Comparison of ENCODE assay signal across 1 cellular context in genomic region chr14:94581127-94581999, GRCh38.
TF ChIP-seq lines count a peak whose summit lies in the region.

A gene with protein sequence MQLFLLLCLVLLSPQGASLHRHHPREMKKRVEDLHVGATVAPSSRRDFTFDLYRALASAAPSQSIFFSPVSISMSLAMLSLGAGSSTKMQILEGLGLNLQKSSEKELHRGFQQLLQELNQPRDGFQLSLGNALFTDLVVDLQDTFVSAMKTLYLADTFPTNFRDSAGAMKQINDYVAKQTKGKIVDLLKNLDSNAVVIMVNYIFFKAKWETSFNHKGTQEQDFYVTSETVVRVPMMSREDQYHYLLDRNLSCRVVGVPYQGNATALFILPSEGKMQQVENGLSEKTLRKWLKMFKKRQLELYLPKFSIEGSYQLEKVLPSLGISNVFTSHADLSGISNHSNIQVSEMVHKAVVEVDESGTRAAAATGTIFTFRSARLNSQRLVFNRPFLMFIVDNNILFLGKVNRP (plus strand): TSS chr14:94581426. CDS start chr14:94587363, 5,937 bp downstream.

TF ChIP-seq in HepG2, 621 proteins besides CTCF, POLR2A, EP300 and RAD21 (continued from another document and continues in another):
- TF ChIP-seq ARNT (IDR thresholded peaks at IDR 0.05) (no peak), DNMT3B (CRISPR knock-in tag; conservative IDR thresholded peaks at IDR 0.05) (no peak), ZNF274 (CRISPR knock-in tag; IDR thresholded peaks at IDR 0.05) (peak; percentile 90; the same call in 1 of the 2 replicates), EED (CRISPR knock-in tag; IDR thresholded peaks at IDR 0.05) (no peak), RBAK (CRISPR knock-in tag; IDR thresholded peaks at IDR 0.05) (no peak), AHDC1 (CRISPR knock-in tag; IDR thresholded peaks at IDR 0.05; ENCODE audit: borderline replicate concordance) (no peak), ZNF570 (CRISPR knock-in tag; IDR thresholded peaks at IDR 0.05; ENCODE audit: borderline replicate concordance) (no peak), ZNF138 (CRISPR knock-in tag; IDR thresholded peaks at IDR 0.05; ENCODE audit: low read depth) (0 out of 2 replicates have a peak, but pooled peaks have one; percentile 80), SAFB2 (CRISPR knock-in tag; IDR thresholded peaks at IDR 0.05; ENCODE audit: borderline replicate concordance, low read depth) (no peak), KMT2B (CRISPR knock-in tag; IDR thresholded peaks at IDR 0.05) (0 out of 2 replicates have a peak, but pooled peaks have one; percentile 42), ZFP36 (IDR thresholded peaks at IDR 0.05; ENCODE audit: borderline replicate concordance, low read depth, low read length, partially characterized antibody) (no peak), ZSCAN29 (CRISPR knock-in tag; conservative IDR thresholded peaks at IDR 0.05) (no peak), FOXA3 (CRISPR knock-in tag; IDR thresholded peaks at IDR 0.05) (peak; percentile 32; the same call in 1 of the 2 replicates), ZBTB49 (CRISPR knock-in tag; IDR thresholded peaks at IDR 0.05; ENCODE audit: borderline replicate concordance) (0 out of 2 replicates have a peak, but pooled peaks have one; percentile 32), KLF6 (CRISPR knock-in tag; IDR thresholded peaks at IDR 0.05) (peak; percentile 65), JDP2 (CRISPR knock-in tag; IDR thresholded peaks at IDR 0.05; ENCODE audit: borderline replicate concordance) (no peak), ZNF549 (CRISPR knock-in tag; IDR thresholded peaks at IDR 0.05) (no peak), ATM (IDR thresholded peaks at IDR 0.05; ENCODE audit: borderline replicate concordance) (no peak), TIGD3 (CRISPR knock-in tag; IDR thresholded peaks at IDR 0.05; ENCODE audit: borderline replicate concordance) (peak; percentile 56; the same call in 1 of the 2 replicates), E2F2 (CRISPR knock-in tag; IDR thresholded peaks at IDR 0.05; ENCODE audit: borderline replicate concordance) (no peak), XRCC5 (optimal IDR thresholded peaks at IDR 0.05; ENCODE audit: low read length) (peak; percentile 55), ZBTB4 (CRISPR knock-in tag; IDR thresholded peaks at IDR 0.05; ENCODE audit: borderline replicate concordance) (no peak), FOXP1 (IDR thresholded peaks at IDR 0.05) (no peak), FOXP1 (CRISPR knock-in tag; IDR thresholded peaks at IDR 0.05) (no peak), ISL2 (CRISPR knock-in tag; IDR thresholded peaks at IDR 0.05) (peak; percentile 9; the same call in 1 of the 2 replicates), NFRKB (IDR thresholded peaks at IDR 0.05) (no peak), ZNF724P (CRISPR knock-in tag; IDR thresholded peaks at IDR 0.05; ENCODE audit: borderline replicate concordance) (no peak), ZMAT3 (CRISPR knock-in tag; conservative IDR thresholded peaks at IDR 0.05) (peak; percentile 41; the same call in 1 of the 2 replicates), BRF2 (CRISPR knock-in tag; IDR thresholded peaks at IDR 0.05) (0 out of 2 replicates have a peak, but pooled peaks have one; percentile 40), ZNF598 (CRISPR knock-in tag; IDR thresholded peaks at IDR 0.05; ENCODE audit: borderline replicate concordance) (no peak), ZSCAN30 (CRISPR knock-in tag; IDR thresholded peaks at IDR 0.05) (no peak), ATF2 (CRISPR knock-in tag; IDR thresholded peaks at IDR 0.05) (no peak), SCMH1 (CRISPR knock-in tag; IDR thresholded peaks at IDR 0.05; ENCODE audit: borderline replicate concordance) (no peak), CERS6 (CRISPR knock-in tag; IDR thresholded peaks at IDR 0.05) (no peak), ZNF788 (CRISPR knock-in tag; IDR thresholded peaks at IDR 0.05; ENCODE audit: borderline replicate concordance) (peak; percentile 77; the same call in 1 of the 2 replicates)
- TF ChIP-seq, protein P1, sequence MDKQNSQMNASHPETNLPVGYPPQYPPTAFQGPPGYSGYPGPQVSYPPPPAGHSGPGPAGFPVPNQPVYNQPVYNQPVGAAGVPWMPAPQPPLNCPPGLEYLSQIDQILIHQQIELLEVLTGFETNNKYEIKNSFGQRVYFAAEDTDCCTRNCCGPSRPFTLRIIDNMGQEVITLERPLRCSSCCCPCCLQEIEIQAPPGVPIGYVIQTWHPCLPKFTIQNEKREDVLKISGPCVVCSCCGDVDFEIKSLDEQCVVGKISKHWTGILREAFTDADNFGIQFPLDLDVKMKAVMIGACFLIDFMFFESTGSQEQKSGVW (CRISPR knock-in tag; IDR thresholded peaks at IDR 0.05; ENCODE audit: borderline replicate concordance): no peak
